Comparison of ENCODE assay signal across 9 cellular contexts in genomic region chr6:148700047-148700712, GRCh38. TPM values are rescaled to one million over a fixed set of nuclear protein-coding genes. Genes with fewer than 3 reads are reported as not detected.
A peak's percentile ranks its signal among the peaks of the same experiment; 100 is the strongest.
DNase-seq lines count a peak whose midpoint lies in the region; ATAC-seq, FAIRE-seq and TF ChIP-seq lines count a peak whose summit lies in the region.
"Had no signal": no experiment of that assay in that cellular context is flagged by ENCODE, and none has a peak within 500 bp of the region (broad histone marks: within the 10 kb centered on the region; RNA-seq: fewer than 3 reads in every experiment).

No MANE protein-coding gene starts in this region.

- H3K27me3 ChIP-seq in small intestine (ENCODE audit: control insufficient read depth in 2 of 2, insufficient read depth in 2 of 2, low read length in 2 of 2) (no peaks in the 10 kb centered on the region), gastroesophageal sphincter (no peaks in the 10 kb centered on the region)

- TF ChIP-seq CTCF in GM10248 (IDR thresholded peaks at IDR 0.05; ENCODE audit: control extremely low read depth, extremely low read depth, low read depth, missing control alignments) (peak; percentile 20), RWPE1 (conservative IDR thresholded peaks at IDR 0.05; ENCODE audit: low read depth) (peak; percentile 11; the same call in 1 of the 2 replicates), fibroblast of villous mesenchyme (IDR thresholded peaks at IDR 0.05; ENCODE audit: insufficient read depth, low read depth, low read length) (no peak), endothelial cell (IDR thresholded peaks at IDR 0.05; ENCODE audit: unreplicated experiment) (no peak), gastroesophageal sphincter (IDR thresholded peaks at IDR 0.05) (no peak)

- peak; percentile 33 for FAIRE-seq in small intestine (lab: Jason Lieb, UNC)

- H3K9me3 ChIP-seq in small intestine (ENCODE audit: control insufficient read depth, low read depth) = no peaks in the 10 kb centered on the region
- H3K9me3 ChIP-seq in gastroesophageal sphincter = no peaks in the 10 kb centered on the region

- H3K27ac ChIP-seq in RWPE1 = no peak overlapping the region
- no peak overlapping the region for H3K27ac ChIP-seq in small intestine (ENCODE audit: low read depth in 1 of 2, low read length in 1 of 2)
- H3K27ac ChIP-seq in gastroesophageal sphincter = peak overlapping the region in 2 of 4 donors; percentile 43 to 49

- WGBS in small intestine, 3 donors = 24 to 42% (median 41%) methylated on average over 2 of the region's 2 CpGs
- 30 to 32% methylated on average over 2 of the region's 2 CpGs for WGBS in gastroesophageal sphincter (ENCODE audit: low coverage in 1 of 2), 2 donors

- DNase-seq in GM10248 (ENCODE audit: extremely low spot score) (no peak), RWPE1 (ENCODE audit: low spot score) (no peak), fibroblast of villous mesenchyme (ENCODE audit: low read depth) (peak; percentile 33), small intestine (no peak), endothelial cell (ENCODE audit: low spot score) (no peak), AML-193 (lab: John Stamatoyannopoulos, UW) (no peak)
- DNase-seq: NCI-H2029 had no signal

- H3K9me3 Mint-ChIP-seq in endothelial cell (ENCODE audit: unreplicated experiment) = no peaks in the 10 kb centered on the region

- TF ChIP-seq EP300 in gastroesophageal sphincter (IDR thresholded peaks at IDR 0.05) = no peak

- H3K4me3 ChIP-seq in fibroblast of villous mesenchyme (ENCODE audit: low read depth, low read length) (peak overlapping the region; percentile 47), small intestine (ENCODE audit: low read depth in 1 of 2, low read length in 2 of 2) (peak overlapping the region in 1 of 2 donors; percentile 44), gastroesophageal sphincter (peak overlapping the region in 1 of 2 donors; percentile 32)

- H3K27ac Mint-ChIP-seq in endothelial cell (ENCODE audit: unreplicated experiment) = no peak overlapping the region

- ATAC-seq in gastroesophageal sphincter (no peak), HG02678 (IDR thresholded peaks at IDR 0.05; ENCODE audit: unreplicated experiment) (no peak)

- CTCF ChIA-PET in GM10248 (lab: Yijun Ruan, JAX) = interaction anchor here (1.3 to 3.7 kb wide), 3 partner anchors 21 to 140 kb away, joined by 4 to 23 read pairs (median 5); no protein-coding TSS in a partner anchor
- CTCF ChIA-PET in RWPE1 (lab: Yijun Ruan, JAX) = interaction anchor here (0.6 to 0.7 kb wide), 3 partner anchors 11 to 48 kb away, joined by 3 to 7 read pairs (median 4); no protein-coding TSS in a partner anchor

- H3K4me1 ChIP-seq in small intestine (ENCODE audit: control insufficient read depth in 2 of 2, insufficient read depth in 1 of 2, low read depth in 1 of 2, low read length in 1 of 2) (peaks cover 0 to 3% of the 10 kb centered on the region in 2 donors), gastroesophageal sphincter (peaks cover 0 to 20% (median 0%) of the 10 kb centered on the region in 3 donors)

- H3K4me3 Mint-ChIP-seq in endothelial cell (ENCODE audit: unreplicated experiment) = no peak overlapping the region

- no peak for TF ChIP-seq POLR2A in gastroesophageal sphincter (IDR thresholded peaks at IDR 0.05)

- no peaks in the 10 kb centered on the region for H3K4me1 Mint-ChIP-seq in endothelial cell (ENCODE audit: unreplicated experiment)

- peaks cover 2% of the 10 kb centered on the region for H3K27me3 Mint-ChIP-seq in endothelial cell (ENCODE audit: unreplicated experiment)

- peaks cover 6% of the 10 kb centered on the region for H3K36me3 Mint-ChIP-seq in endothelial cell (ENCODE audit: low read depth, unreplicated experiment)

- POLR2A ChIA-PET in GM10248 (lab: Yijun Ruan, JAX) (no interaction called here), RWPE1 (lab: Yijun Ruan, JAX; ENCODE audit: low non-redundant PET) (no interaction called here)

- H3K36me3 ChIP-seq in small intestine (ENCODE audit: control insufficient read depth in 2 of 2, insufficient read depth in 2 of 2, low read length in 2 of 2) (no peaks in the 10 kb centered on the region), gastroesophageal sphincter (no peaks in the 10 kb centered on the region)

RNA-seq across cellular contexts. Expression of gene UST, which starts 46.6 kb away (rescaled TPM):
- total RNA-seq in fibroblast of villous mesenchyme = 9.0 and 13.0 TPM in 2 replicates
- polyA plus RNA-seq in small intestine = 1 to 10 TPM in 1 of 3 donors, under 1 TPM in 1, not detected in 1; 0.81 to 4.0 TPM
- 23.2 TPM for total RNA-seq in endothelial cell (ENCODE audit: unreplicated experiment)
- 10 to 100 TPM; 17.4 to 48.1 (median 32.4) TPM for total RNA-seq in gastroesophageal sphincter

Comparison
In these comparisons a context has a peak if more than half of its experiments do, and no peak if none do; other contexts are left out.
1. CTCF ChIP-seq: peak in GM10248 (single experiment) and RWPE1 (single experiment); none in fibroblast of villous mesenchyme (single experiment), endothelial cell (single experiment) and gastroesophageal sphincter (0 of 4).